ENCODE assay signal across 13 cellular contexts in the genomic region with DNA sequence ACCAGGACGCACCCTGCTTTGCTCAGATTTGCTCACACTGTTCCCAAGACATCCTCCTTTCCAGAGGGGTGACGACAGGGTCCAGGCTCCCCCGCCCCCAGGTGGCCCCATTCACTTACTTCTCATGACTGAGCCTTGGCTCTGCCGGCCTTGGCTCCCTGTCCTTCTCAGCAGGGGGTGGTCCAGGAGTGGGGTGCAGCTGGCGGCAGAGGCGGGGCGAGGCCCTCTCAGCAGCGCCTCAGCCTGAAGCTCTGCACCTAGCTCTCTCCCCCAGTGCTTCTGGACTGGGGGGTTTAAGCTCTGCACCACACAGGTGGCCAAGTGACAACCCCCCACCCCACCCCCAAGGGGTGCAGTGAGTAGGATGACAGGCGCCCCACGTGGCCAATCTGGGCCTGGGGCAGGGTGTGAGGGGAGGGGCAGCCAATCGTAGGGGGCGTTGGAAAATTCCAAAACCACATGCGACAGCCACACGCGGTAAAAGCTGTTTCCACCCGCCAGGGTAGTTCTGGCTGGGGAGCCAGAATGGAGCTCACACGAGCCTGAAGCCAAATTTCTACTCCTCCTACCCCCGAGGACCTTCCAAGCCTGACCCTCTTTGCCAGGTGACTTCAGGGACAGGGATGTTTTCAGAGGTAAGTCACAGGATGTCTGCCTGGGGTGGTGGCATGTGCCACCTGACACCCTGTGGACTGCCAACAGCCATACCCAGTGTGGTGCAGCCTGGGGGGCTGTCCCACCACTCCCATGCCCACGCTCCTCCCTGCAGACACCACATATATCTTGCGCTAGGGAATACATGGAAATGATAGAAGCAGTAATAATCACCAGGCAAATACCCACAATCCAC. TPM values are rescaled to one million over a fixed set of nuclear protein-coding genes. Genes with fewer than 3 reads are reported as not detected.
DNase-seq lines count a peak whose midpoint lies in the region; ATAC-seq, FAIRE-seq and TF ChIP-seq lines count a peak whose summit lies in the region.
"Had no signal": no experiment of that assay in that cellular context is flagged by ENCODE, and none has a peak within 500 bp of the region (broad histone marks: within the 10 kb centered on the region; RNA-seq: fewer than 3 reads in every experiment).

No MANE protein-coding gene starts in this region.

- H3K27me3 Mint-ChIP-seq in CD8-positive, alpha-beta T cell (ENCODE audit: low read depth), result no peaks in the 10 kb centered on the region

- BruUV-seq in mammary epithelial cell (replicated peaks; lab: Mats Ljungman, UMichigan), result no TSS peak

- H3K4me2 ChIP-seq in mammary epithelial cell (ENCODE audit: insufficient read depth, low read depth, low read length), result no peak overlapping the region

- no peaks in the 10 kb centered on the region for H3K9me3 Mint-ChIP-seq in CD8-positive, alpha-beta T cell
- H3K9me3 Mint-ChIP-seq: CD14-positive monocyte; dendritic cell treated with granulocyte-macrophage colony-stimulating factor and Interleukin-4, amounts not matched to agents 40 ng/mL and 50 ng/mL, for 4 days; natural killer cell had no signal

- H3K4me1 Mint-ChIP-seq in CD8-positive, alpha-beta T cell (ENCODE audit: low read depth), result peaks cover 50% of the 10 kb centered on the region

- TF ChIP-seq POLR2A in ovary (IDR thresholded peaks at IDR 0.05), result no peak

- CTCF ChIA-PET in CD8-positive, alpha-beta T cell (lab: Charles Lee), result interaction anchor here (1.7 kb wide), 1 partner anchor 10 kb away, joined by 4 read pairs; no protein-coding TSS in a partner anchor
- CTCF ChIA-PET in mammary epithelial cell (lab: Charles Lee; ENCODE audit: low non-redundant PET), result no interaction called here

- H3K36me3 ChIP-seq in CD8-positive, alpha-beta T cell (ENCODE audit: insufficient read depth, low read length), result no peaks in the 10 kb centered on the region
- H3K36me3 ChIP-seq in ovary, result no peaks in the 10 kb centered on the region
- no peaks in the 10 kb centered on the region for H3K36me3 ChIP-seq in mammary epithelial cell (ENCODE audit: insufficient read depth, low read length)

- no peak overlapping the region for H3K27ac ChIP-seq in CD8-positive, alpha-beta T cell (ENCODE audit: low read depth, low read length)
- H3K27ac ChIP-seq in ovary (no peak overlapping the region), mammary epithelial cell (ENCODE audit: insufficient read depth, low read depth, low read length) (no peak overlapping the region)

- H3K27ac Mint-ChIP-seq in CD8-positive, alpha-beta T cell, result peak overlapping the region; percentile 74
- H3K27ac Mint-ChIP-seq: CD14-positive monocyte; dendritic cell treated with granulocyte-macrophage colony-stimulating factor and Interleukin-4, amounts not matched to agents 40 ng/mL and 50 ng/mL, for 4 days; natural killer cell had no signal

- 21 to 43% (median 24%) methylated on average over 19 to 20 of the region's 20 CpGs for WGBS in ovary, 3 donors
- 66% methylated on average over 7 of the region's 20 CpGs for WGBS in mammary epithelial cell (ENCODE audit: low coverage, missing lambda C conversion rate)

- H4K20me1 ChIP-seq in mammary epithelial cell (ENCODE audit: insufficient read depth, low read length), result no peaks in the 10 kb centered on the region

- H3K4me3 Mint-ChIP-seq in CD8-positive, alpha-beta T cell, result peak overlapping the region; percentile 72
- H3K4me3 Mint-ChIP-seq: CD14-positive monocyte; dendritic cell treated with granulocyte-macrophage colony-stimulating factor and Interleukin-4, amounts not matched to agents 40 ng/mL and 50 ng/mL, for 4 days had no signal

- no peak overlapping the region for H2AFZ ChIP-seq in mammary epithelial cell (ENCODE audit: low read depth, low read length)

- no peaks in the 10 kb centered on the region for H3K9me3 ChIP-seq in CD8-positive, alpha-beta T cell (ENCODE audit: low read length)
- H3K9me3 ChIP-seq in ovary, result no peaks in the 10 kb centered on the region
- no peaks in the 10 kb centered on the region for H3K9me3 ChIP-seq in mammary epithelial cell (replicated peaks; ENCODE audit: insufficient read depth, low read length)

- dilution Hi-C loops in mammary epithelial cell (cut with HindIII; ENCODE audit: low sequenced_read_pairs), result no loop called here

- intact Hi-C loops in CD8-positive, alpha-beta T cell (cut with DNase I, micrococcal nuclease), result no loop called here
- intact Hi-C loops in ovary (cut with DNase I) (no loop called here), mammary epithelial cell (cut with micrococcal nuclease) (no loop called here)

- H3K79me2 ChIP-seq in mammary epithelial cell (ENCODE audit: insufficient read depth, low read length), result no peaks in the 10 kb centered on the region

- no peaks in the 10 kb centered on the region for H3K27me3 ChIP-seq in CD8-positive, alpha-beta T cell (ENCODE audit: insufficient read depth, low read length)
- H3K27me3 ChIP-seq in ovary (no peaks in the 10 kb centered on the region), mammary epithelial cell (ENCODE audit: insufficient read depth, low read length) (no peaks in the 10 kb centered on the region)

- TF ChIP-seq EP300 in ovary (IDR thresholded peaks at IDR 0.05), result no peak

- POLR2A ChIA-PET in CD8-positive, alpha-beta T cell (lab: Charles Lee), result interaction anchor here (1.2 kb wide), 1 partner anchor 14 kb away, joined by 4 read pairs; the partner anchor contains the start of gene C2CD4D

- peaks cover 52% of the 10 kb centered on the region for H3K4me1 ChIP-seq in CD8-positive, alpha-beta T cell (ENCODE audit: insufficient read depth, low read length)
- H3K4me1 ChIP-seq in ovary (ENCODE audit: insufficient read depth), result peaks cover 8% of the 10 kb centered on the region
- H3K4me1 ChIP-seq in mammary epithelial cell (ENCODE audit: insufficient read depth, low read length), result peaks cover 13% of the 10 kb centered on the region

- H3K36me3 Mint-ChIP-seq in CD8-positive, alpha-beta T cell, result no peaks in the 10 kb centered on the region
- H3K36me3 Mint-ChIP-seq: CD14-positive monocyte, natural killer cell had no signal

- ATAC-seq in CD8-positive, alpha-beta T cell, result peak; percentile 25

- in situ Hi-C loops in mammary epithelial cell (cut with MboI; ENCODE audit: low sequenced_read_pairs in 2 of 2), result loop anchor here in 1 of 2 donors (25.0 kb wide), 2 partner anchors 289 to 389 kb away; partner anchors contain the start of gene TUFT1

- FAIRE-seq in GM19239 (lab: Jason Lieb, UNC), result no peak

- no peak overlapping the region for H3K9ac ChIP-seq in mammary epithelial cell (ENCODE audit: insufficient read depth, low read length)

- peak in 2 of 7 experiments; percentile 25 to 48 for DNase-seq in CD8-positive, alpha-beta T cell
- DNase-seq in RPMI8226, result peak; percentile 21
- peak; percentile 46 for DNase-seq in activated T-helper 9 cell treated with anti-CD3 and anti-CD28 coated beads, Interleukin-2, amount 50 U/mL, for 16 hours (ENCODE audit: low read depth)
- DNase-seq in ovary, result peak in 3 of 5 donors; percentile 59 to 90 (median 62)
- no peak for DNase-seq in NCI-H82 treated with DMSO at 0.1 percent for 48 hours (lab: John Stamatoyannopoulos, UW; ENCODE audit: unreplicated experiment)
- DNase-seq in GM19239 (ENCODE audit: insufficient read length, low spot score), result no peak
- DNase-seq in EL, result no peak
- no peak for DNase-seq in mammary epithelial cell
- DNase-seq: natural killer cell, NCI-H1092 treated with DMSO at 0.1 percent for 48 hours had no signal

- TF ChIP-seq CTCF in CD8-positive, alpha-beta T cell (IDR thresholded peaks at IDR 0.05), result no peak
- TF ChIP-seq CTCF in ovary (IDR thresholded peaks at IDR 0.05) (no peak), mammary epithelial cell (conservative IDR thresholded peaks at IDR 0.05 in 1 of 2, IDR thresholded peaks at IDR 0.05 in 1 of 2; ENCODE audit: extremely low read depth in 1 of 2, insufficient read depth in 1 of 2, low read depth in 1 of 2, low read length in 2 of 2) (no peak)

- no peak overlapping the region for H3K4me3 ChIP-seq in CD8-positive, alpha-beta T cell (ENCODE audit: low read depth, low read length)
- no peak overlapping the region for H3K4me3 ChIP-seq in ovary
- no peak overlapping the region for H3K4me3 ChIP-seq in mammary epithelial cell (replicated peaks in 1 of 3; ENCODE audit: insufficient read depth in 1 of 3, low read depth in 2 of 3, low read length in 3 of 3)

RNA-seq across cellular contexts. Expression of gene RORC, which starts 5.6 kb away (rescaled TPM):
- total RNA-seq in CD8-positive, alpha-beta T cell, result 1 to 10 TPM; 4.8 to 5.6 TPM
- total RNA-seq in ovary (10 to 100 TPM in 1 of 7 donors, 1 to 10 TPM in 2, under 1 TPM in 4; 0.18 to 22.3 (median 0.83) TPM), mammary epithelial cell (under 1 TPM in 1 of 2 donors, not detected in 1; 0.33 TPM)
- polyA plus RNA-seq in ovary (under 1 TPM; 0.39 to 0.48 TPM), mammary epithelial cell (0.09 TPM)
- 0.26 TPM for polyA minus RNA-seq in mammary epithelial cell
- polyA plus RNA-seq: CD14-positive monocyte had no signal

RNA-seq across cellular contexts. Expression of gene C2CD4D, which starts 13.6 kb away (rescaled TPM):
- total RNA-seq in CD8-positive, alpha-beta T cell, result under 1 TPM; 0.44 to 0.65 TPM
- total RNA-seq in ovary, result 1 to 10 TPM in 1 of 7 donors, under 1 TPM in 3, not detected in 3; 0.10 to 1.0 (median 0.18) TPM
- under 1 TPM in 1 of 2 donors, not detected in 1; 0.04 TPM for polyA plus RNA-seq in ovary
- total RNA-seq in mammary epithelial cell, result under 1 TPM; 0.17 to 0.33 TPM
- polyA plus RNA-seq in mammary epithelial cell, result 0.19 TPM
- not detected for polyA minus RNA-seq in mammary epithelial cell
- polyA plus RNA-seq: CD14-positive monocyte had no signal

RNA-seq across cellular contexts. Expression of gene LINGO4, which starts 20.8 kb away (rescaled TPM):
- total RNA-seq in CD8-positive, alpha-beta T cell, result under 1 TPM; 0.11 to 0.22 TPM
- total RNA-seq in ovary, result under 1 TPM in 3 of 7 donors, not detected in 4; 0.08 to 0.34 (median 0.10) TPM
- polyA plus RNA-seq in ovary, result not detected
- not detected for total RNA-seq in mammary epithelial cell
- polyA plus RNA-seq in mammary epithelial cell, result not detected
- polyA minus RNA-seq in mammary epithelial cell, result not detected
- total RNA-seq: kidney epithelial cell, natural killer cell had no signal
- polyA plus RNA-seq: CD14-positive monocyte had no signal

RNA-seq across cellular contexts. Expression of gene THEM5, which starts 27.5 kb away (rescaled TPM):
- total RNA-seq in CD8-positive, alpha-beta T cell, result not detected
- not detected for total RNA-seq in ovary
- polyA plus RNA-seq in ovary, result under 1 TPM in 1 of 2 donors, not detected in 1; 0.07 TPM
- total RNA-seq in mammary epithelial cell, result not detected
- not detected for polyA plus RNA-seq in mammary epithelial cell
- not detected for polyA minus RNA-seq in mammary epithelial cell
- total RNA-seq: kidney epithelial cell had no signal
- polyA plus RNA-seq: CD14-positive monocyte had no signal

RNA-seq across cellular contexts. Expression of gene TDRKH, which starts 35.7 kb away (rescaled TPM):
- total RNA-seq in CD8-positive, alpha-beta T cell, result 1 to 10 TPM; 3.6 to 3.9 TPM
- total RNA-seq in ovary, result 1 to 10 TPM; 1.5 to 3.8 (median 3.2) TPM
- 1 to 10 TPM; 1.9 to 6.6 TPM for polyA plus RNA-seq in ovary
- total RNA-seq in mammary epithelial cell, result 1 to 10 TPM; 3.0 to 9.3 TPM
- 6.7 TPM for polyA plus RNA-seq in mammary epithelial cell
- 6.8 TPM for polyA minus RNA-seq in mammary epithelial cell

Comparison
In these comparisons a context has a peak if more than half of its experiments do, and no peak if none do; other contexts are left out.
1. DNase-seq: peak in RPMI8226 (single experiment), activated T-helper 9 cell treated with anti-CD3 and anti-CD28 coated beads, Interleukin-2, amount 50 U/mL, for 16 hours (single experiment) and ovary (3 of 5); none in NCI-H82 treated with DMSO at 0.1 percent for 48 hours (single experiment), GM19239 (single experiment), EL (single experiment) and mammary epithelial cell (single experiment).